ENCODE assay signal across 1 cellular context in genomic region chr12:7016958-7017571, GRCh38.
TF ChIP-seq lines count a peak whose summit lies in the region.

No MANE protein-coding gene starts in this region.

TF ChIP-seq in IMR-90, 13 proteins besides CTCF, POLR2A, EP300 and RAD21 (continued from another document):
- TF ChIP-seq, protein P1, sequence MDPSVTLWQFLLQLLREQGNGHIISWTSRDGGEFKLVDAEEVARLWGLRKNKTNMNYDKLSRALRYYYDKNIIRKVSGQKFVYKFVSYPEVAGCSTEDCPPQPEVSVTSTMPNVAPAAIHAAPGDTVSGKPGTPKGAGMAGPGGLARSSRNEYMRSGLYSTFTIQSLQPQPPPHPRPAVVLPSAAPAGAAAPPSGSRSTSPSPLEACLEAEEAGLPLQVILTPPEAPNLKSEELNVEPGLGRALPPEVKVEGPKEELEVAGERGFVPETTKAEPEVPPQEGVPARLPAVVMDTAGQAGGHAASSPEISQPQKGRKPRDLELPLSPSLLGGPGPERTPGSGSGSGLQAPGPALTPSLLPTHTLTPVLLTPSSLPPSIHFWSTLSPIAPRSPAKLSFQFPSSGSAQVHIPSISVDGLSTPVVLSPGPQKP (IDR thresholded peaks at IDR 0.05; ENCODE audit: borderline replicate concordance, low read depth, low read length) = no peak
